30 cellular contexts compared by ENCODE assay signal in the genomic region with DNA sequence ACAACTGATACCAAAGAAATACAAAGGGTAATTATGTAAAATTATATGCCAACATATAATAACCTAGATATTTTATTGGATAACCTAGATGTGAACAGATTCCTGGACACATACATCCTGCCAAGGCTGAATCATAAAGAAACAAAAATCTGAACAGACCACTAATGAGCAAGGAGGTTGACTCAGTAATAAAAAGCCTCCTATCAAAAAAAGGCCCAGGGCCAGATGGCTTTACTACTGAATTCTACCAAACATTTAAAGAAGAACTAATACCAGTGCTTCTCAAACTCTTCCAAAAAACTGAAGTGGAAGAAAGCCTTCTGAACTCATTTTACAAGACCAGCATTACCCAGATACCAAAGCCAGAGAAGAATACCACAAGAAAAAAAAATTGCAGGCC.
"Had no signal": no experiment of that assay in that cellular context is flagged by ENCODE, and none has a peak within 500 bp of the region (broad histone marks: within the 10 kb centered on the region; RNA-seq: fewer than 3 reads in every experiment).

No MANE protein-coding gene starts in this region.

- H3K27me3 Mint-ChIP-seq: activated naive CD8-positive, alpha-beta T cell treated with anti-CD3 and anti-CD28 coated beads, Interleukin-2, amount 10 ng/mL, durations not matched to agents 7 days and 5 days; central memory CD8-positive, alpha-beta T cell; dendritic cell treated with granulocyte-macrophage colony-stimulating factor and Interleukin-4, amounts not matched to agents 40 ng/mL and 50 ng/mL, for 4 days; naive B cell; progenitor cell of endocrine pancreas had no signal

- H3K4me1 Mint-ChIP-seq: endodermal cell, mesothelial cell of epicardium, naive B cell, nephron progenitor cell, WTC11 had no signal

- H3K4me3 Mint-ChIP-seq: activated CD8-positive, alpha-beta T cell treated with anti-CD3 and anti-CD28 coated beads, Interleukin-2, amount 10 ng/mL, durations not matched to agents 7 days and 5 days; activated naive CD8-positive, alpha-beta T cell treated with anti-CD3 and anti-CD28 coated beads, Interleukin-2, amount 10 ng/mL, durations not matched to agents 7 days and 5 days; central memory CD8-positive, alpha-beta T cell; dendritic cell treated with granulocyte-macrophage colony-stimulating factor and Interleukin-4, amounts not matched to agents 40 ng/mL and 50 ng/mL, for 4 days; endodermal cell; mesothelial cell of epicardium; naive B cell; nephron progenitor cell; WTC11 had no signal

- DNase-seq: activated CD4-positive, alpha-beta T cell treated with anti-CD3 and anti-CD28 coated beads for 1 hour; activated CD4-positive, alpha-beta T cell treated with anti-CD3 and anti-CD28 coated beads, Interleukin-2, amount 50 U/mL, for 1 hour; activated CD8-positive, alpha-beta T cell treated with anti-CD3 and anti-CD28 coated beads, Interleukin-2, amount 10 ng/mL, durations not matched to agents 7 days and 5 days; activated effector memory CD4-positive, alpha-beta T cell treated with Interleukin-2 at 50 U/mL for 16 hours; activated naive CD4-positive, alpha-beta T cell treated with Interleukin-2 at 50 U/mL for 16 hours; activated naive CD8-positive, alpha-beta T cell treated with anti-CD3 and anti-CD28 coated beads, Interleukin-2, amount 10 ng/mL, durations not matched to agents 7 days and 5 days; endodermal cell; esophagus squamous epithelium; gastrocnemius medialis; glutamatergic neuron; islet precursor cell; left cardiac atrium; left ventricle myocardium superior; naive B cell; nephron progenitor cell; ovary; stimulated activated CD4-positive, alpha-beta T cell treated with anti-CD3 and anti-CD28 coated beads, Interleukin-12 subunit alpha, Interleukin-12 subunit beta, amount 100 ng/mL, for 4 hours; stimulated activated CD4-positive, alpha-beta T cell treated with anti-CD3 and anti-CD28 coated beads, Interleukin-4, amount 100 ng/mL, for 1 hour; stimulated activated naive CD8-positive, alpha-beta T cell treated with anti-CD3 and anti-CD28 coated beads, Interleukin-15, Interleukin-2, amounts not matched to agents 100 U/mL and 50 U/mL, for 24 hours; T-helper 2 cell; testis; transverse colon had no signal

- H3K36me3 ChIP-seq: esophagus squamous epithelium, gastrocnemius medialis, neutrophil, ovary, transverse colon had no signal

- H3K27me3 ChIP-seq: esophagus squamous epithelium, gastrocnemius medialis, neutrophil, ovary, testis, transverse colon had no signal

- H3K27ac Mint-ChIP-seq: activated CD8-positive, alpha-beta T cell treated with anti-CD3 and anti-CD28 coated beads, Interleukin-2, amount 10 ng/mL, durations not matched to agents 7 days and 5 days; activated naive CD8-positive, alpha-beta T cell treated with anti-CD3 and anti-CD28 coated beads, Interleukin-2, amount 10 ng/mL, durations not matched to agents 7 days and 5 days; dendritic cell treated with granulocyte-macrophage colony-stimulating factor and Interleukin-4, amounts not matched to agents 40 ng/mL and 50 ng/mL, for 4 days; endodermal cell; mesothelial cell of epicardium; naive B cell; nephron progenitor cell; progenitor cell of endocrine pancreas; WTC11 had no signal

- FAIRE-seq: astrocyte had no signal

- H3K9me3 ChIP-seq: gastrocnemius medialis, ovary, testis had no signal

- H3K27ac ChIP-seq: esophagus squamous epithelium, gastrocnemius medialis, neutrophil, ovary, skin epidermis, testis, transverse colon had no signal

- H3K4me3 ChIP-seq: esophagus squamous epithelium, gastrocnemius medialis, ovary, skin epidermis, testis, transverse colon had no signal

- H3K4me1 ChIP-seq: gastrocnemius medialis, testis had no signal
